ENCODE assay signal across 23 cellular contexts in the genomic region with DNA sequence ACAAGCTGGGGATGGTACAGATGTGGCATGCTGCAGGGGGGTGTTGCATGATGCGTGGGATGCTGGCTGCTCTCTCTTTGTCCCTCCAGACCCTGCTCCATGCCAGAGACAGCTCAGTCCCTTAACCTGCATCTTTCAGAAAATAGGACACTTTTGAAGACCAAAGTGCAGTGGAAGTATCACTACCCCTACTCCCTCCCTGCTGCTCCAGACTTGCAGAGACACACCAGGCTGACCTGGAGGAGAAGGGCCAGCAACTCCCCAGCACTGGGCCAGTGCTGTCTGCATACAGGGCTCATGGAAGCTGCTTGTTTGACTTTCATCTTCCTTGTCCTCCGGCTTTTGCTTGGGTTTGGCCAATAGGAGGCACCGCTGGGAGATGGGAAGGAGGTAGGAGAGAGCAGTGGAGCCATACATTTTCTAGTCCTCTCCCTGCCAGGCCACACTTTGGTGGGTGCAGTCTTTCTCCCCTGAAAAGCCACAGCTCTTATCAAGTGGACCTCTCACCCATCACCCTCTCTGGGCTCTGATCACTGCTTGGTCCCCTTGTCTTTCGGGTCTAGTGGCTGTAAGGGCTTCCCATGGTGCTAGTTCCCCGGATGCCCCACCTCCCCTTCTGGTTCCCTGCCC. TPM values are rescaled to one million over a fixed set of nuclear protein-coding genes. Genes with fewer than 3 reads are reported as not detected.
DNase-seq lines count a peak whose midpoint lies in the region; ATAC-seq, FAIRE-seq and TF ChIP-seq lines count a peak whose summit lies in the region.
"Had no signal": no experiment of that assay in that cellular context is flagged by ENCODE, and none has a peak within 500 bp of the region (broad histone marks: within the 10 kb centered on the region; RNA-seq: fewer than 3 reads in every experiment).

No MANE protein-coding gene starts in this region.

- no peak overlapping the region for H4K8ac ChIP-seq in H1 (ENCODE audit: extremely low read depth, insufficient read depth, low read length)

- no peak overlapping the region; the same call in 1 of the 2 replicates for H2BK12ac ChIP-seq in H1 (ENCODE audit: low read depth, low read length)

- peaks cover 4% of the 10 kb centered on the region for H3K4me1 Mint-ChIP-seq in osteocyte (ENCODE audit: unreplicated experiment)

- TF ChIP-seq POLR2A in H1 (IDR thresholded peaks at IDR 0.05; ENCODE audit: control extremely low read depth in 1 of 2, low read depth in 2 of 2, low read length in 2 of 2), result no peak

- no peak for ATAC-seq in GM18870 (IDR thresholded peaks at IDR 0.05; ENCODE audit: unreplicated experiment)
- no peak for ATAC-seq in HG02981 (IDR thresholded peaks at IDR 0.05; ENCODE audit: unreplicated experiment)

- H3K4me3 ChIP-seq in H1 (ENCODE audit: extremely low read depth in 1 of 4, insufficient read depth in 2 of 4, low read depth in 3 of 4, low read length in 4 of 4), result no peak overlapping the region
- H3K4me3 ChIP-seq: BLaER1, MG63 had no signal

- TF ChIP-seq CTCF in H1 (IDR thresholded peaks at IDR 0.05; ENCODE audit: control extremely low read depth in 1 of 3, insufficient read depth in 1 of 3, low read depth in 1 of 3, low read length in 3 of 3) (peak in 1 of 3 experiments; percentile 7; a peak in 1 of 4 replicates), osteocyte (IDR thresholded peaks at IDR 0.05) (no peak)

- peak; percentile 25 for DNase-seq in activated CD8-positive, alpha-beta memory T cell treated with anti-CD3 and anti-CD28 coated beads, Interleukin-2, amount 50 U/mL, for 48 hours
- no peak for DNase-seq in activated CD8-positive, alpha-beta memory T cell treated with anti-CD3 and anti-CD28 coated beads, Interleukin-2, amount 50 U/mL, for 4 hours
- DNase-seq in D341Med (ENCODE audit: low spot score), result peak; percentile 45
- DNase-seq in H1 (ENCODE audit: low read depth in 1 of 2, low spot score in 2 of 2), result no peak
- peak; percentile 71 for DNase-seq in osteocyte (ENCODE audit: extremely low spot score, unreplicated experiment)
- no peak for DNase-seq in retina
- DNase-seq: CD4-positive, CD25-positive, alpha-beta regulatory T cell; GOT3; HCEC 1CT; IMR-90; KG1; MG63; NCI-H1105 treated with DMSO at 0.1 percent for 48 hours; NCI-H146; NCI-H1930; NCI-H2107; NCI-H526; Right ventricle myocardium superior; RPMI8226 had no signal

- H3K36me3 ChIP-seq in H1 (ENCODE audit: control insufficient read depth in 2 of 4, insufficient read depth in 4 of 4, low read length in 3 of 4), result no peaks in the 10 kb centered on the region
- H3K36me3 ChIP-seq: BLaER1, MG63 had no signal

- no peak overlapping the region for H3K14ac ChIP-seq in H1 (ENCODE audit: insufficient read length)

- WGBS in H1 (ENCODE audit: extremely low coverage in 1 of 2, insufficient coverage in 1 of 2, insufficient read length in 1 of 2, insufficient replicate concordance in 2 of 2, low coverage in 1 of 2, low lambda C conversion rate in 2 of 2, missing lambda C conversion rate in 1 of 2), 2 experiments, result 87% methylated on average over 5 of the region's 5 CpGs; no CpG with 5 or more reads in 1 of the 2 experiments

- H3K36me3 Mint-ChIP-seq in osteocyte (ENCODE audit: unreplicated experiment), result no peaks in the 10 kb centered on the region
- H3K36me3 Mint-ChIP-seq: CD4-positive, CD25-positive, alpha-beta regulatory T cell had no signal

- H3K79me1 ChIP-seq in H1 (ENCODE audit: low read depth, low read length), result no peaks in the 10 kb centered on the region

- FAIRE-seq in H1 (lab: Jason Lieb, UNC), result no peak

- H3K4ac ChIP-seq in H1 (replicated peaks; ENCODE audit: insufficient read length, low read depth, low read length), result no peak overlapping the region

- H2BK15ac ChIP-seq in H1 (ENCODE audit: low read length), result no peak overlapping the region

- no peaks in the 10 kb centered on the region for H3K9me3 ChIP-seq in H1 (ENCODE audit: insufficient read depth in 2 of 2, low read depth in 1 of 2, low read length in 1 of 2)
- H3K9me3 ChIP-seq: BLaER1, MG63 had no signal

- no peak overlapping the region for H3K9ac ChIP-seq in H1 (replicated peaks in 1 of 4; ENCODE audit: extremely low read depth in 1 of 4, low read depth in 3 of 4, low read length in 3 of 4)
- H3K9ac ChIP-seq: BLaER1 had no signal

- H3K4me1 ChIP-seq in H1 (replicated peaks in 1 of 4; ENCODE audit: control insufficient read depth in 3 of 4, insufficient read depth in 4 of 4, low read length in 3 of 4), result peaks cover 0 to 5% (median 2%) of the 10 kb centered on the region in 4 experiments; a peak in 4 of 7 replicates

- no peak overlapping the region for H3K56ac ChIP-seq in H1 (replicated peaks; ENCODE audit: insufficient read length, low read depth, low read length)

- CTCF ChIA-PET in H1 (lab: Charles Lee; ENCODE audit: partially characterized antibody), result interaction anchor here (1.2 to 1.7 kb wide), 3 partner anchors 8 to 52 kb away, joined by 3 to 5 read pairs (median 3); no protein-coding TSS in a partner anchor

- H2AFZ ChIP-seq in H1 (ENCODE audit: low read length), result no peak overlapping the region

- H2BK5ac ChIP-seq in H1 (ENCODE audit: low read depth, low read length), result no peak overlapping the region

- peaks cover 9% of the 10 kb centered on the region for H3K27me3 Mint-ChIP-seq in osteocyte (ENCODE audit: unreplicated experiment)
- H3K27me3 Mint-ChIP-seq: CD4-positive, CD25-positive, alpha-beta regulatory T cell had no signal

- no peak overlapping the region for H3K18ac ChIP-seq in H1 (ENCODE audit: extremely low read depth, low read length)

- H2BK120ac ChIP-seq in H1 (replicated peaks; ENCODE audit: low read depth, low read length), result no peak overlapping the region

- H3K23ac ChIP-seq in H1 (ENCODE audit: insufficient read length), result no peak overlapping the region

- H3K27me3 ChIP-seq in H1 (replicated peaks in 1 of 4; ENCODE audit: control insufficient read depth in 3 of 4, extremely low read depth in 1 of 4, insufficient read depth in 3 of 4, low read length in 3 of 4), result no peaks in the 10 kb centered on the region
- H3K27me3 ChIP-seq: BLaER1, MG63 had no signal

- no peaks in the 10 kb centered on the region for H3K23me2 ChIP-seq in H1 (ENCODE audit: low read depth, low read length)

- no peak for TF ChIP-seq EP300 in H1 (IDR thresholded peaks at IDR 0.05; ENCODE audit: borderline replicate concordance in 1 of 2, low read depth in 2 of 2, low read length in 2 of 2)

- H3K4me3 Mint-ChIP-seq in osteocyte (ENCODE audit: unreplicated experiment), result no peak overlapping the region
- H3K4me3 Mint-ChIP-seq: CD4-positive, CD25-positive, alpha-beta regulatory T cell had no signal

- H4K5ac ChIP-seq in H1 (ENCODE audit: insufficient read length, low read depth, low read length), result no peak overlapping the region

- no peaks in the 10 kb centered on the region for H4K20me1 ChIP-seq in H1 (replicated peaks in 1 of 2; ENCODE audit: control insufficient read depth in 1 of 2, insufficient read depth in 2 of 2, low read length in 2 of 2)
- H4K20me1 ChIP-seq: BLaER1 had no signal

- no peak overlapping the region for H3K4me2 ChIP-seq in H1 (ENCODE audit: insufficient read depth in 1 of 2, low read depth in 2 of 2, low read length in 2 of 2)
- H3K4me2 ChIP-seq: BLaER1 had no signal

- H2AK5ac ChIP-seq in H1 (ENCODE audit: low read depth, low read length), result no peak overlapping the region

- no peak for TF ChIP-seq RAD21 in H1 (IDR thresholded peaks at IDR 0.05 in 1 of 2, conservative IDR thresholded peaks at IDR 0.05 in 1 of 2; ENCODE audit: low read depth in 2 of 2, low read length in 2 of 2)

- H3K9me3 Mint-ChIP-seq in osteocyte (ENCODE audit: unreplicated experiment), result no peaks in the 10 kb centered on the region

- 0 out of 2 replicates have a peak overlapping the region, but pooled peaks have one; percentile 13 for H2BK20ac ChIP-seq in H1 (ENCODE audit: low read length)

- H3K27ac Mint-ChIP-seq in osteocyte (ENCODE audit: unreplicated experiment), result no peak overlapping the region

- no peak overlapping the region for H4K91ac ChIP-seq in H1 (replicated peaks; ENCODE audit: insufficient read length, low read length)

- H3K27ac ChIP-seq in H1 (ENCODE audit: low read depth, low read length), result no peak overlapping the region
- H3K27ac ChIP-seq: BLaER1 had no signal

- H3K79me2 ChIP-seq in H1 (ENCODE audit: control insufficient read depth in 1 of 2, insufficient read depth in 2 of 2, low read length in 2 of 2), result no peaks in the 10 kb centered on the region

- POLR2A ChIA-PET in H1 (lab: Charles Lee; ENCODE audit: partially characterized antibody), result interaction anchor here (0.6 kb wide), 1 partner anchor 8 kb away, joined by 3 read pairs; no protein-coding TSS in a partner anchor

RNA-seq across cellular contexts. Expression of gene NKD1, which starts 46.1 kb away (rescaled TPM):
- 3.1 and 4.5 TPM in 2 replicates for total RNA-seq in H1 (2021; fragmentation: NEBNext Ultra II Directional; extraction: Animal tissue kit (Norgen Biotek cat#: 25700))
- polyA plus RNA-seq in H1 (2011; rRNA removed), result 0.64 and 0.70 TPM in 2 replicates
- 0.69 TPM for polyA plus RNA-seq in H1 (2011; cell fraction: cytosol; rRNA removed)
- polyA plus RNA-seq in H1 (2011; cell fraction: nucleus; rRNA removed), result 1.6 TPM
- polyA plus RNA-seq in H1 (2012, experiment 1 of 2), result 1.0 to 1.8 TPM (median 1.3 TPM) in 4 replicates
- 0.35 TPM for polyA plus RNA-seq in H1 (2012, experiment 2 of 2)
- 0.69 TPM for polyA plus RNA-seq in H1 (2013, experiment 1 of 2)
- polyA plus RNA-seq in H1 (2013, experiment 2 of 2), result 0.81 TPM
- 0.88 and 2.9 TPM in 2 replicates for polyA minus RNA-seq in H1 (2011; rRNA and poly(A)+ RNA removed)
- polyA minus RNA-seq in H1 (2011; cell fraction: cytosol; rRNA and poly(A)+ RNA removed), result 0.59 TPM
- polyA minus RNA-seq in H1 (2011; cell fraction: nucleus; rRNA and poly(A)+ RNA removed), result 0.80 TPM
- total RNA-seq in osteocyte, result 0.43 and 0.63 TPM in 2 replicates
- total RNA-seq: G401, IMR-90 had no signal
- polyA plus RNA-seq: IMR-90 had no signal

Comparison
In these comparisons a context has a peak if more than half of its experiments do, and no peak if none do; other contexts are left out.
1. DNase-seq: peak in activated CD8-positive, alpha-beta memory T cell treated with anti-CD3 and anti-CD28 coated beads, Interleukin-2, amount 50 U/mL, for 48 hours (single experiment), D341Med (single experiment) and osteocyte (single experiment); none in activated CD8-positive, alpha-beta memory T cell treated with anti-CD3 and anti-CD28 coated beads, Interleukin-2, amount 50 U/mL, for 4 hours (single experiment), H1 (0 of 2) and retina (single experiment).